Comparison of ENCODE assay signal across 1 cellular context in the genomic region with DNA sequence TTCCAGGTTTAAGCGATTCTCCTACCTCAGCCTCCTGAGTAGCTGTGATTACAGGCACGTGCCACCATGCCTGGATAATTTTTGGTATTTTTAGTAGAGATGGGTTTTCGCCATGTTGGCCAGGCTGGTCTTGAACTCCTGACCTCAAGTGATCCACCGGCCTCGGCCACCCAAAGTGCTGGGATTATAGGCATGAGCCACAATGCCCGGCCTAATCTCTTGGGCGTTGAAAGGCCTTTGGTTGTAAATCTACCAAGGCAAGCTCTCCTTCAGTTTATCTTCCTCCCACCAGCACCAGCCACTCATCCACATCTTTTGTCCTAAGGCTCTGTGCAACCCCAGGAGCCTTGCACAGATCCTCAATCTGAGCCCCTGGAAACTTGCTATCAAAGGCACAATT.
TF ChIP-seq lines count a peak whose summit lies in the region.
"Not testable (repeated sequence)": the region's sequence is repeated elsewhere in the genome, so short reads cannot be mapped to it uniquely, and the experiment has no call there.

No MANE protein-coding gene starts in this region.

TF ChIP-seq in K562, 482 proteins besides CTCF, POLR2A, EP300 and RAD21:
- TF ChIP-seq MEIS2 (IDR thresholded peaks at IDR 0.05; ENCODE audit: partially characterized antibody), result peak; percentile 40
- TF ChIP-seq, protein P1, sequence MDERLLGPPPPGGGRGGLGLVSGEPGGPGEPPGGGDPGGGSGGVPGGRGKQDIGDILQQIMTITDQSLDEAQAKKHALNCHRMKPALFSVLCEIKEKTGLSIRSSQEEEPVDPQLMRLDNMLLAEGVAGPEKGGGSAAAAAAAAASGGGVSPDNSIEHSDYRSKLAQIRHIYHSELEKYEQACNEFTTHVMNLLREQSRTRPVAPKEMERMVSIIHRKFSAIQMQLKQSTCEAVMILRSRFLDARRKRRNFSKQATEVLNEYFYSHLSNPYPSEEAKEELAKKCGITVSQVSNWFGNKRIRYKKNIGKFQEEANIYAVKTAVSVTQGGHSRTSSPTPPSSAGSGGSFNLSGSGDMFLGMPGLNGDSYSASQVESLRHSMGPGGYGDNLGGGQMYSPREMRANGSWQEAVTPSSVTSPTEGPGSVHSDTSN (CRISPR knock-in tag; IDR thresholded peaks at IDR 0.05; ENCODE audit: low read depth), result not testable (repeated sequence)
- TF ChIP-seq, protein P1 (tag; conservative IDR thresholded peaks at IDR 0.05; ENCODE audit: low read depth), result peak; percentile 62
